In genomic region chr17:83014297-83014696, GRCh38 we compare ENCODE assay signal across 1 cellular context.
A peak's percentile ranks its signal among the peaks of the same experiment; 100 is the strongest.
TF ChIP-seq lines count a peak whose summit lies in the region.

No MANE protein-coding gene starts in this region.

TF ChIP-seq in HEK293, 187 proteins besides CTCF, POLR2A, EP300 and RAD21 (continued from another document):
- TF ChIP-seq, protein P1, sequence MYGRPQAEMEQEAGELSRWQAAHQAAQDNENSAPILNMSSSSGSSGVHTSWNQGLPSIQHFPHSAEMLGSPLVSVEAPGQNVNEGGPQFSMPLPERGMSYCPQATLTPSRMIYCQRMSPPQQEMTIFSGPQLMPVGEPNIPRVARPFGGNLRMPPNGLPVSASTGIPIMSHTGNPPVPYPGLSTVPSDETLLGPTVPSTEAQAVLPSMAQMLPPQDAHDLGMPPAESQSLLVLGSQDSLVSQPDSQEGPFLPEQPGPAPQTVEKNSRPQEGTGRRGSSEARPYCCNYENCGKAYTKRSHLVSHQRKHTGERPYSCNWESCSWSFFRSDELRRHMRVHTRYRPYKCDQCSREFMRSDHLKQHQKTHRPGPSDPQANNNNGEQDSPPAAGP (tag by site-specific recombination; IDR thresholded peaks at IDR 0.05): 0 out of 2 replicates have a peak, but pooled peaks have one; percentile 37
- TF ChIP-seq, protein P2, sequence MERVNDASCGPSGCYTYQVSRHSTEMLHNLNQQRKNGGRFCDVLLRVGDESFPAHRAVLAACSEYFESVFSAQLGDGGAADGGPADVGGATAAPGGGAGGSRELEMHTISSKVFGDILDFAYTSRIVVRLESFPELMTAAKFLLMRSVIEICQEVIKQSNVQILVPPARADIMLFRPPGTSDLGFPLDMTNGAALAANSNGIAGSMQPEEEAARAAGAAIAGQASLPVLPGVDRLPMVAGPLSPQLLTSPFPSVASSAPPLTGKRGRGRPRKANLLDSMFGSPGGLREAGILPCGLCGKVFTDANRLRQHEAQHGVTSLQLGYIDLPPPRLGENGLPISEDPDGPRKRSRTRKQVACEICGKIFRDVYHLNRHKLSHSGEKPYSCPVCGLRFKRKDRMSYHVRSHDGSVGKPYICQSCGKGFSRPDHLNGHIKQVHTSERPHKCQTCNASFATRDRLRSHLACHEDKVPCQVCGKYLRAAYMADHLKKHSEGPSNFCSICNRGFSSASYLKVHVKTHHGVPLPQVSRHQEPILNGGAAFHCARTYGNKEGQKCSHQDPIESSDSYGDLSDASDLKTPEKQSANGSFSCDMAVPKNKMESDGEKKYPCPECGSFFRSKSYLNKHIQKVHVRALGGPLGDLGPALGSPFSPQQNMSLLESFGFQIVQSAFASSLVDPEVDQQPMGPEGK (tag by site-specific recombination; IDR thresholded peaks at IDR 0.05): 0 out of 2 replicates have a peak, but pooled peaks have one; percentile 29
- no peak for TF ChIP-seq YY2 (tag by site-specific recombination; IDR thresholded peaks at IDR 0.05)
- TF ChIP-seq ZNF2 (tag by site-specific recombination; IDR thresholded peaks at IDR 0.05): 0 out of 2 replicates have a peak, but pooled peaks have one; percentile 43
- peak; percentile 88 for TF ChIP-seq ZBTB21 (tag by site-specific recombination; IDR thresholded peaks at IDR 0.05)
- TF ChIP-seq HOXC10 (CRISPR knock-in tag; IDR thresholded peaks at IDR 0.05): no peak
- 0 out of 2 replicates have a peak, but pooled peaks have one; percentile 62 for TF ChIP-seq TRIM28 (IDR thresholded peaks at IDR 0.05; ENCODE audit: borderline replicate concordance, low read length)
- peak; percentile 59 for TF ChIP-seq OSR2 (tag by site-specific recombination; IDR thresholded peaks at IDR 0.05)
- 0 out of 2 replicates have a peak, but pooled peaks have one; percentile 34 for TF ChIP-seq ZNF324 (tag by site-specific recombination; IDR thresholded peaks at IDR 0.05)
- peak; percentile 60; the same call in 1 of the 2 replicates for TF ChIP-seq ZEB2 (tag by site-specific recombination; IDR thresholded peaks at IDR 0.05)
